Comparison of ENCODE assay signal across 8 cellular contexts in genomic region chr12:39619660-39620433, GRCh38. TPM values are rescaled to one million over a fixed set of nuclear protein-coding genes. Genes with fewer than 3 reads are reported as not detected.
DNase-seq lines count a peak whose midpoint lies in the region; ATAC-seq and TF ChIP-seq lines count a peak whose summit lies in the region.

ABCD2 (minus strand) TSS chr12:39619803; CDS start chr12:39619615, 188 bp downstream.

- peak within 1 kb of the TSS; percentile 72 for H3K4me3 ChIP-seq in coronary artery

- H3K36me3 Mint-ChIP-seq in activated CD4-positive, alpha-beta T cell treated with anti-CD3 and anti-CD28 coated beads for 36 hours (ENCODE audit: low read depth), result no peaks in the 10 kb centered on the region

- intact Hi-C loops in activated CD4-positive, alpha-beta T cell treated with anti-CD3 and anti-CD28 coated beads for 36 hours (cut with DNase I, micrococcal nuclease), result loop anchor here (1.0 to 10.0 kb wide), 8 partner anchors 9 to 715 kb away; partner anchors contain the start of genes KIF21A (in 2 of the 2), SLC2A13 (in 2 of the 2) and CPNE8 (in 1 of the 2)

- H3K4me3 Mint-ChIP-seq in activated CD4-positive, alpha-beta T cell treated with anti-CD3 and anti-CD28 coated beads for 36 hours, result no peak within 1 kb of the TSS

- H3K27ac Mint-ChIP-seq in activated CD4-positive, alpha-beta T cell treated with anti-CD3 and anti-CD28 coated beads for 36 hours, result no peak within 1 kb of the TSS

- peaks cover 58% of the 10 kb centered on the region for H3K4me1 Mint-ChIP-seq in activated CD4-positive, alpha-beta T cell treated with anti-CD3 and anti-CD28 coated beads for 36 hours

- POLR2A ChIA-PET in activated CD4-positive, alpha-beta T cell treated with anti-CD3 and anti-CD28 coated beads for 36 hours (lab: Charles Lee), result interaction anchor here (0.7 to 1.2 kb wide), 3 partner anchors 13 to 176 kb away, joined by 3 to 8 read pairs (median 3); partner anchors contain the start of gene KIF21A

- H3K27ac ChIP-seq in coronary artery, result peak within 1 kb of the TSS; percentile 39 to 46

- TF ChIP-seq CTCF in coronary artery (IDR thresholded peaks at IDR 0.05), result no peak

- DNase-seq in AG08396 (ENCODE audit: low spot score) (peak; percentile 53), NCI-H510A (lab: John Stamatoyannopoulos, UW) (peak; percentile 5), coronary artery (ENCODE audit: low spot score) (peak; percentile 81), left lobe of liver (ENCODE audit: low spot score) (no peak)
- peak; percentile 83 for DNase-seq in activated CD4-positive, alpha-beta T cell treated with anti-CD3 and anti-CD28 coated beads for 36 hours
- peak; percentile 64 for DNase-seq in stimulated activated CD4-positive, alpha-beta T cell treated with anti-CD3 and anti-CD28 coated beads, Interleukin-2, amount 100 ng/mL, for 4 hours (ENCODE audit: low read depth)

- no peaks in the 10 kb centered on the region for H3K27me3 Mint-ChIP-seq in activated CD4-positive, alpha-beta T cell treated with anti-CD3 and anti-CD28 coated beads for 36 hours

- H3K9me3 Mint-ChIP-seq in activated CD4-positive, alpha-beta T cell treated with anti-CD3 and anti-CD28 coated beads for 36 hours (ENCODE audit: low read depth), result no peaks in the 10 kb centered on the region

- CTCF ChIA-PET in activated CD4-positive, alpha-beta T cell treated with anti-CD3 and anti-CD28 coated beads for 36 hours (lab: Charles Lee), result interaction anchor here (0.6 to 1.7 kb wide), 9 partner anchors 9 to 290 kb away, joined by 3 to 10 read pairs (median 6); partner anchors contain the start of gene KIF21A

- ATAC-seq in GM18907 (IDR thresholded peaks at IDR 0.05; ENCODE audit: unreplicated experiment), result peak; percentile 86
- peak; percentile 86 for ATAC-seq in HG03135 (IDR thresholded peaks at IDR 0.05; ENCODE audit: unreplicated experiment)
- ATAC-seq in activated CD4-positive, alpha-beta T cell treated with anti-CD3 and anti-CD28 coated beads for 36 hours, result peak; percentile 71
- ATAC-seq in left lobe of liver, result peak; percentile 93

RNA-seq across cellular contexts. Expression of gene ABCD2, which starts in this region (rescaled TPM):
- total RNA-seq in activated CD4-positive, alpha-beta T cell treated with anti-CD3 and anti-CD28 coated beads for 36 hours, result 1 to 10 TPM; 2.1 to 2.3 TPM
- total RNA-seq in left lobe of liver, result 0.03 TPM

Comparison
In these comparisons a context has a peak if more than half of its experiments do, and no peak if none do; other contexts are left out.
1. Peak in ATAC-seq in left lobe of liver; RNA of the gene not detected or under 1 TPM.